In the genomic region with DNA sequence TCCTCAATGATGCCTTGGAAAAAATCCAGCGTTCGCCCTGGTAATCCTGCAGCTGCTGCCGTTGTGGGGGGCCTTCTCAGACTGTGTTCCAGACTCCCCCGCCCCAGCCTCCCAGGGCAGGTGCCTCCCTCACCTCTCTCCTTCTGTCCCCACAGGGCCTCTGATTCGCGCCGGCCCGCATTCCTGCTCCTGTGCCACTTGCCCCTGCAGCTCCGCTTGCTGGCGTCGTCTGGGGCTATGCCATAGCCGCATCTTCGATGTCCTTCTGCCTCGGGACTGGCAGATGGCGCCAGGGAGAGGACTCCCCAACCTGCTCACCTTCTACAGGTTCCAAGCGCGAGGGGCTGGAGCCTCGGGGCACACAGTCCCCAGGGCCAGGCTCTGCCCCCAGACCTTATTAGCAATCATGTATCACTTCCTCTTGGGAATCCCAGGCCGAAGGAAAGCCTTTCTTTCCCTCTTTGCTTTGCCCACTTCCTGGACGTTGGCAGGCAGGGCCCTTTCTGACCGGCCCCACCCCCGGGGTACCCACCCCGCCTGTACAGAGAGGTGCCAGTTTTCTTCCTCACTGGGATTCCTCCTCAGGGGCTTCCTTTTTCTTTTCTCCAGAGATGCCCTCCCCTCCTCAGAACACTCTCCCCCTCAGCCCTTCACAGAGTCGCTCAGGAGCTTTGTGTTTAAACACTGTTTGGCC, we compare ENCODE assay signal across 17 cellular contexts. TPM values are rescaled to one million over a fixed set of nuclear protein-coding genes. Genes with fewer than 3 reads are reported as not detected.
A peak's percentile ranks its signal among the peaks of the same experiment; 100 is the strongest.
DNase-seq lines count a peak whose midpoint lies in the region; ATAC-seq and TF ChIP-seq lines count a peak whose summit lies in the region.
"Had no signal": no experiment of that assay in that cellular context is flagged by ENCODE, and none has a peak within 500 bp of the region (broad histone marks: within the 10 kb centered on the region; RNA-seq: fewer than 3 reads in every experiment).

No MANE protein-coding gene starts in this region.

- no peaks in the 10 kb centered on the region for H4K20me1 ChIP-seq in neural progenitor cell (ENCODE audit: low read depth)

- peaks cover 17% of the 10 kb centered on the region for H3K9me3 Mint-ChIP-seq in neural progenitor cell

- peaks cover 2% of the 10 kb centered on the region for H3K4me1 Mint-ChIP-seq in neural progenitor cell

- no peaks in the 10 kb centered on the region for H3K36me3 ChIP-seq in colonic mucosa
- H3K36me3 ChIP-seq in neural progenitor cell, result no peaks in the 10 kb centered on the region
- no peaks in the 10 kb centered on the region for H3K36me3 ChIP-seq in aorta (ENCODE audit: control insufficient read depth in 1 of 2, insufficient read depth in 2 of 2, low read length in 1 of 2)
- H3K36me3 ChIP-seq: cardiac muscle cell, suprapubic skin had no signal

- WGBS in aorta, 2 donors, result 65 to 71% methylated on average over 24 of the region's 24 CpGs

- H3K27ac ChIP-seq in colonic mucosa (no peak overlapping the region), neural progenitor cell (no peak overlapping the region), aorta (ENCODE audit: low read depth in 1 of 2, low read length in 2 of 2) (no peak overlapping the region)
- H3K27ac ChIP-seq: cardiac muscle cell, hepatocyte, suprapubic skin had no signal

- H3K4me1 ChIP-seq in colonic mucosa, result no peaks in the 10 kb centered on the region
- H3K4me1 ChIP-seq in neural progenitor cell, result no peaks in the 10 kb centered on the region
- H3K4me1 ChIP-seq in aorta (ENCODE audit: control insufficient read depth in 1 of 2, insufficient read depth in 2 of 2, low read length in 2 of 2), result no peaks in the 10 kb centered on the region
- H3K4me1 ChIP-seq: suprapubic skin had no signal

- peaks cover 5% of the 10 kb centered on the region for H3K36me3 Mint-ChIP-seq in neural progenitor cell

- intact Hi-C loops in colonic mucosa (cut with DNase I), result no loop called here
- intact Hi-C loops in aorta (cut with DNase I), result no loop called here
- intact Hi-C loops in left ventricle myocardium superior (cut with micrococcal nuclease), result no loop called here

- H2AFZ ChIP-seq in neural progenitor cell (replicated peaks), result peak overlapping the region; percentile 39
- H2AFZ ChIP-seq: hepatocyte had no signal

- H3F3A ChIP-seq in neural progenitor cell (ENCODE audit: low read depth), result no peaks in the 10 kb centered on the region

- H3K9me3 ChIP-seq in colonic mucosa (no peaks in the 10 kb centered on the region), neural progenitor cell (ENCODE audit: low read depth) (no peaks in the 10 kb centered on the region), aorta (ENCODE audit: control insufficient read depth, low read length) (no peaks in the 10 kb centered on the region)
- H3K9me3 ChIP-seq: suprapubic skin had no signal

- H3K4me3 ChIP-seq in colonic mucosa (no peak overlapping the region), neural progenitor cell (no peak overlapping the region), aorta (ENCODE audit: low read length in 2 of 2) (no peak overlapping the region)
- H3K4me3 ChIP-seq: cardiac muscle cell, hepatocyte, suprapubic skin had no signal

- TF ChIP-seq CTCF in colonic mucosa (IDR thresholded peaks at IDR 0.05), result peak; percentile 17
- TF ChIP-seq CTCF in neural progenitor cell (IDR thresholded peaks at IDR 0.05), result peak; percentile 25

- ATAC-seq in aorta (ENCODE audit: low FRiP score) (no peak), left ventricle myocardium superior (no peak)

- H3K9ac ChIP-seq in colonic mucosa (ENCODE audit: low read depth in 2 of 2, low read length in 2 of 2) (no peak overlapping the region), neural progenitor cell (no peak overlapping the region)

- no peak overlapping the region for H3K4me2 ChIP-seq in neural progenitor cell
- H3K4me2 ChIP-seq: hepatocyte had no signal

- DNase-seq in DMS153 (lab: John Stamatoyannopoulos, UW), result peak; percentile 8
- no peak for DNase-seq in DMS153 treated with DMSO at 0.1 percent for 48 hours (lab: John Stamatoyannopoulos, UW; ENCODE audit: unreplicated experiment)
- peak; percentile 29 for DNase-seq in M059J (ENCODE audit: low read depth)
- peak; percentile 56 for DNase-seq in colonic mucosa
- DNase-seq in neural progenitor cell (ENCODE audit: low spot score), result peak; percentile 46
- DNase-seq in aorta, result no peak
- DNase-seq in left ventricle myocardium superior, result no peak
- no peak for DNase-seq in ecto neural progenitor cell (ENCODE audit: low spot score)
- DNase-seq: activated naive CD4-positive, alpha-beta T cell treated with anti-CD3 and anti-CD28 coated beads, Interleukin-2, amount 50 U/mL, for 16 hours; CD4-positive, alpha-beta memory T cell; erythroblast; mesenchymal stem cell had no signal

- H3K4me3 Mint-ChIP-seq in neural progenitor cell, result no peak overlapping the region
- H3K4me3 Mint-ChIP-seq: CD4-positive, alpha-beta memory T cell had no signal

- no peaks in the 10 kb centered on the region for H3K79me2 ChIP-seq in neural progenitor cell (ENCODE audit: low read depth)
- H3K79me2 ChIP-seq: hepatocyte had no signal

- no peak overlapping the region for H3K27ac Mint-ChIP-seq in neural progenitor cell

- peaks cover 16% of the 10 kb centered on the region for H3K27me3 Mint-ChIP-seq in neural progenitor cell (ENCODE audit: insufficient read depth, low read depth)

- H3K27me3 ChIP-seq in colonic mucosa (no peaks in the 10 kb centered on the region), neural progenitor cell (peaks cover 23% of the 10 kb centered on the region), aorta (ENCODE audit: control insufficient read depth in 1 of 2, insufficient read depth in 2 of 2, low read length in 1 of 2) (no peaks in the 10 kb centered on the region)
- H3K27me3 ChIP-seq: hepatocyte had no signal

RNA-seq across cellular contexts. Expression of gene SPATA3, which starts 4.4 kb away (rescaled TPM):
- not detected in 2 replicates for total RNA-seq in M059J (2014; rRNA removed; shearing (Covaris generic))
- total RNA-seq in colonic mucosa, result not detected
- total RNA-seq in neural progenitor cell (ENCODE audit: low replicate concordance), result not detected in 2 replicates
- total RNA-seq in aorta, result not detected
- not detected for polyA plus RNA-seq in aorta
- not detected for total RNA-seq in left ventricle myocardium superior
- total RNA-seq: A172; cardiac muscle cell; CD4-positive, alpha-beta memory T cell; hepatocyte; omental fat pad; suprapubic skin had no signal
- polyA plus RNA-seq: cardiac muscle cell; CD4-positive, alpha-beta memory T cell; hepatocyte had no signal

RNA-seq across cellular contexts. Expression of gene C2orf72, which starts 37.0 kb away (rescaled TPM):
- 1.1 and 1.6 TPM in 2 replicates for total RNA-seq in M059J (2014; rRNA removed; shearing (Covaris generic))
- total RNA-seq in colonic mucosa (10 to 100 TPM; 44.5 to 82.5 TPM), neural progenitor cell (ENCODE audit: low replicate concordance) (2.4 TPM in 2 replicates), aorta (under 1 TPM in 1 of 2 donors, not detected in 1; 0.15 TPM), left ventricle myocardium superior (0.07 TPM)
- polyA plus RNA-seq in aorta, result 1 to 10 TPM in 1 of 2 donors, under 1 TPM in 1; 0.13 to 2.4 TPM
- total RNA-seq: CD4-positive, alpha-beta memory T cell had no signal
- polyA plus RNA-seq: CD4-positive, alpha-beta memory T cell had no signal

RNA-seq across cellular contexts. Expression of gene PSMD1, which starts 56.3 kb away (rescaled TPM):
- total RNA-seq in M059J (2014; rRNA removed; shearing (Covaris generic)), result 81.2 and 109 TPM in 2 replicates
- total RNA-seq in colonic mucosa (100 to 1,000 TPM in 1 of 2 donors, 10 to 100 TPM in 1; 74.1 to 114 TPM), neural progenitor cell (ENCODE audit: low replicate concordance) (101 and 132 TPM in 2 replicates), aorta (10 to 100 TPM; 67.7 to 69.7 TPM), left ventricle myocardium superior (73.4 TPM)
- polyA plus RNA-seq in aorta, result 10 to 100 TPM; 27.8 to 35.3 TPM

Comparison
In these comparisons a context has a peak if more than half of its experiments do, and no peak if none do; other contexts are left out.
1. DNase-seq: peak in DMS153 (single experiment), M059J (single experiment), colonic mucosa (single experiment) and neural progenitor cell (single experiment); none in DMS153 treated with DMSO at 0.1 percent for 48 hours (single experiment), aorta (0 of 2), left ventricle myocardium superior (single experiment) and ecto neural progenitor cell (single experiment).
2. RNA of gene C2orf72, which starts 37.0 kb away (total RNA-seq): 44.5 to 82.5 TPM in colonic mucosa; 2.4 TPM in neural progenitor cell, 1.1 to 1.6 TPM in M059J, 0.15 TPM in aorta and 0.07 TPM in left ventricle myocardium superior (single experiment); every median in the first group is over 10 times any median in the second.